9 cellular contexts compared by ENCODE assay signal in the genomic region with DNA sequence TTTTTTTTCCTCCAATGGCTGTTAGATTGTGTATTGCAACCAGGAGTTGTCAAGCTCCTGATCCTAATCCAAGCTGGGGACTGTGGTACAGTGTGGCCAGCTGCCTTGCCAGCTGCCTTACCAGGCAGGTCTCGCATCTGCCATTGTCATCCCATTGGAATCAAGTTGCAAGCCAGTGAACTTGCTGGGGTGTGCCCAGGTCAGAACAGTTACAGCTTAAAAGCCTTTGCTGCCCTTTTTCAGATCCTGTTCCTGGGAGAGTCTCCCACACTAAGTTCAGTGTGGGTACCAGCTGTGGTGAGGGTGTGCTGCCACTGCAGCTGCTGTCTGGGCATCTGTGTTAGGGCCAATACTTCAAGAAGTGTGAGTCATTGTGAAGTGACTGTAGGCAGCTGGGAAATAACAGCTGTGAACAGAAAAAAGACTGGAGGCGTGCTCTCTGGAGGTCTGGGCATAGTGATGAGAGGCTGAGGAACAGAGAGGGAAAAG.
A peak's percentile ranks its signal among the peaks of the same experiment; 100 is the strongest.
DNase-seq lines count a peak whose midpoint lies in the region; ATAC-seq and TF ChIP-seq lines count a peak whose summit lies in the region.
"Had no signal": no experiment of that assay in that cellular context is flagged by ENCODE, and none has a peak within 500 bp of the region (broad histone marks: within the 10 kb centered on the region; RNA-seq: fewer than 3 reads in every experiment).

No MANE protein-coding gene starts in this region.

- H3K27ac ChIP-seq in ascending aorta (peak overlapping the region; percentile 30 to 43), aorta (ENCODE audit: low read depth in 1 of 2, low read length in 2 of 2) (peak overlapping the region in 1 of 2 donors; percentile 74)
- H3K27ac ChIP-seq: SK-N-MC had no signal

- WGBS in aorta, 2 donors, result 11 to 34% methylated on average over 2 of the region's 2 CpGs

- H3K36me3 ChIP-seq in ascending aorta (no peaks in the 10 kb centered on the region), aorta (ENCODE audit: control insufficient read depth in 1 of 2, insufficient read depth in 2 of 2, low read length in 1 of 2) (no peaks in the 10 kb centered on the region)

- peak; percentile 34 for ATAC-seq in left lobe of liver
- peak; percentile 79 for ATAC-seq in aorta (ENCODE audit: low FRiP score)
- ATAC-seq in HG02852 (IDR thresholded peaks at IDR 0.05; ENCODE audit: unreplicated experiment), result no peak

- no peaks in the 10 kb centered on the region for H3K9me3 ChIP-seq in ascending aorta
- no peaks in the 10 kb centered on the region for H3K9me3 ChIP-seq in aorta (ENCODE audit: control insufficient read depth, low read length)

- intact Hi-C loops in ascending aorta (cut with DNase I) (no loop called here), aorta (cut with DNase I) (no loop called here)

- H3K4me3 ChIP-seq in ascending aorta (no peak overlapping the region), aorta (ENCODE audit: low read length in 2 of 2) (no peak overlapping the region)
- H3K4me3 ChIP-seq: SK-N-MC had no signal

- DNase-seq in NCI-H1092 treated with DMSO at 0.1 percent for 48 hours (lab: John Stamatoyannopoulos, UW) (peak; percentile 5), NCI-H1092 (lab: John Stamatoyannopoulos, UW) (no peak), HS-5 (ENCODE audit: low read depth) (peak; percentile 35), ascending aorta (ENCODE audit: low spot score in 2 of 2) (no peak), left lobe of liver (ENCODE audit: low spot score) (no peak), aorta (peak in 1 of 2 donors; percentile 58), NOMO-1 treated with DMSO at 0.1 percent for 48 hours (lab: John Stamatoyannopoulos, UW; ENCODE audit: unreplicated experiment) (no peak)

- H3K4me1 ChIP-seq in ascending aorta, result peaks cover 0 to 9% of the 10 kb centered on the region in 2 donors
- peaks cover 0 to 2% of the 10 kb centered on the region in 2 donors for H3K4me1 ChIP-seq in aorta (ENCODE audit: control insufficient read depth in 1 of 2, insufficient read depth in 2 of 2, low read length in 2 of 2)

- no peak for TF ChIP-seq CTCF in ascending aorta (IDR thresholded peaks at IDR 0.05)

- H3K27me3 ChIP-seq in ascending aorta (no peaks in the 10 kb centered on the region), aorta (ENCODE audit: control insufficient read depth in 1 of 2, insufficient read depth in 2 of 2, low read length in 1 of 2) (no peaks in the 10 kb centered on the region)

Comparison
In these comparisons a context has a peak if more than half of its experiments do, and no peak if none do; other contexts are left out.
1. DNase-seq: peak in NCI-H1092 treated with DMSO at 0.1 percent for 48 hours (single experiment) and HS-5 (single experiment); none in NCI-H1092 (single experiment), ascending aorta (0 of 2), left lobe of liver (single experiment) and NOMO-1 treated with DMSO at 0.1 percent for 48 hours (single experiment).